In the genomic region with DNA sequence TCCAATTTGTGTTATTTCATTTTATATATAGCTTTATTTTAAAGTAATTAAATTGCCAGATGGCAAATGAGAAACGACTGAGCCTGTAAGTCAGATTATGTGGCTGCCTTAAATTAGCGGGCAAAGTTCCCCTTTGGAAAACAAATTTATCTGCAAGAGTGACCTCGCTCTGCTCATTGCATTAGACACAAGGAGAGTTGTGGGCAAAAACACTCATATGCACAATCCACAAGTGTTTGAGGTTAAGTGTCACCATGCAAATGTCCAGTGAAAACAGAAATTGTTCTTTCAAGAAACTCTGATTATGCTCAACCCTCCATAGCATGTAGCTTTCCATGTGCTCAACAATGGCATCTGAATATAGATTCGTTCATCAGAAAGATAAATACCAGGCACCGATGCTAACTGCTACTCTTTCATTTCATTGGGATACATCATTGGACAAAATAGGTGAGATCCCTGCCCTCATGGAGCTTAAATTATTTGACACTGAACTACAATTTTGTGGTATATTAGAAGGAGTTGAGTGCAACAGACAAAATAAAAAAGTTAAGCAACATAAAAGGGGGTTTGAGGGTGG, we compare ENCODE assay signal across 25 cellular contexts. TPM values are rescaled to one million over a fixed set of nuclear protein-coding genes. Genes with fewer than 3 reads are reported as not detected.
A peak's percentile ranks its signal among the peaks of the same experiment; 100 is the strongest.
DNase-seq lines count a peak whose midpoint lies in the region; ATAC-seq, FAIRE-seq and TF ChIP-seq lines count a peak whose summit lies in the region.
"Had no signal": no experiment of that assay in that cellular context is flagged by ENCODE, and none has a peak within 500 bp of the region (broad histone marks: within the 10 kb centered on the region; RNA-seq: fewer than 3 reads in every experiment).

No MANE protein-coding gene starts in this region.

- H3K27me3 Mint-ChIP-seq in Caco-2 (ENCODE audit: insufficient read depth, unreplicated experiment), result no peaks in the 10 kb centered on the region

- H3K9me3 ChIP-seq in mucosa of rectum (ENCODE audit: control insufficient read depth in 2 of 2, low read length in 2 of 2) (no peaks in the 10 kb centered on the region), Caco-2 (no peaks in the 10 kb centered on the region), kidney (ENCODE audit: control insufficient read depth in 1 of 2, low read length in 2 of 2) (no peaks in the 10 kb centered on the region)
- H3K9me3 ChIP-seq: neutrophil had no signal

- H3K4me1 ChIP-seq in mucosa of rectum (ENCODE audit: control insufficient read depth in 2 of 2, insufficient read depth in 2 of 2, low read length in 2 of 2) (peaks cover 17 to 58% of the 10 kb centered on the region in 2 donors), Caco-2 (peaks cover 71% of the 10 kb centered on the region), kidney (ENCODE audit: control insufficient read depth in 1 of 2, insufficient read depth in 1 of 2, low read depth in 1 of 2, low read length in 2 of 2) (peaks cover 8 to 26% of the 10 kb centered on the region in 2 donors)

- no TSS peak for BruUV-seq in Caco-2 (replicated peaks; lab: Mats Ljungman, UMichigan)

- POLR2A ChIA-PET in Caco-2 (lab: Charles Lee), result interaction anchor here (0.6 kb wide), 1 partner anchor 371 kb away, joined by 3 read pairs; no protein-coding TSS in a partner anchor

- H3K27ac ChIP-seq in mucosa of rectum (ENCODE audit: low read depth in 2 of 2, low read length in 2 of 2) (peak overlapping the region; percentile 30 to 62), kidney (ENCODE audit: low read depth in 2 of 2, low read length in 2 of 2) (peak overlapping the region in 1 of 2 donors; percentile 5)
- H3K27ac ChIP-seq: cardiac muscle cell, neutrophil had no signal

- H3K9ac ChIP-seq in mucosa of rectum (ENCODE audit: low read depth in 1 of 2, low read length in 2 of 2) (no peak overlapping the region), kidney (ENCODE audit: low read length in 2 of 2) (no peak overlapping the region)
- H3K9ac ChIP-seq: BLaER1 treated with 17β-estradiol and CSF1 and Interleukin-3, amounts not matched to agents 10 nM and 100 nM had no signal

- no peak for ATAC-seq in GM21786 (IDR thresholded peaks at IDR 0.05; ENCODE audit: unreplicated experiment)
- ATAC-seq: activated CD8-positive, alpha-beta memory T cell treated with anti-CD3 and anti-CD28 coated beads, Interleukin-2, amount 10 ng/mL, durations not matched to agents 7 days and 5 days; activated T-cell treated with anti-CD3 and anti-CD28 coated beads, Interleukin-2, amount 50 U/mL, for 72 hours; HCT116 had no signal

- H3K4me3 ChIP-seq in AG10803 (ENCODE audit: low read length), result no peak overlapping the region
- peak overlapping the region in 1 of 2 donors; percentile 23 for H3K4me3 ChIP-seq in mucosa of rectum (ENCODE audit: low read length in 2 of 2)
- H3K4me3 ChIP-seq in Caco-2 (ENCODE audit: low read depth, low read length), result no peak overlapping the region
- no peak overlapping the region for H3K4me3 ChIP-seq in kidney (ENCODE audit: low read length in 2 of 2)
- H3K4me3 ChIP-seq: BLaER1 treated with 17β-estradiol and CSF1 and Interleukin-3, amounts not matched to agents 10 nM and 100 nM; cardiac muscle cell had no signal

- no peak for TF ChIP-seq CTCF in AG10803 (conservative IDR thresholded peaks at IDR 0.05; ENCODE audit: low read length)
- TF ChIP-seq CTCF in Caco-2 (IDR thresholded peaks at IDR 0.05; ENCODE audit: insufficient read depth in 1 of 2, low read depth in 1 of 2, low read length in 1 of 2, severe bottlenecking in 1 of 2, unreplicated experiment in 1 of 2), result no peak
- no peak for TF ChIP-seq CTCF in kidney (IDR thresholded peaks at IDR 0.05; ENCODE audit: borderline replicate concordance, extremely low read depth, insufficient read depth)

- H3K36me3 ChIP-seq in mucosa of rectum (ENCODE audit: control insufficient read depth in 2 of 2, insufficient read depth in 2 of 2, low read length in 2 of 2) (peaks cover 0 to 4% of the 10 kb centered on the region in 2 donors), Caco-2 (ENCODE audit: control insufficient read depth, insufficient read depth, low read length) (no peaks in the 10 kb centered on the region), kidney (ENCODE audit: control insufficient read depth in 1 of 2, insufficient read depth in 2 of 2, low read length in 2 of 2) (no peaks in the 10 kb centered on the region)
- H3K36me3 ChIP-seq: cardiac muscle cell, neutrophil had no signal

- CTCF ChIA-PET in Caco-2 (lab: Charles Lee), result no interaction called here

- H3K4me1 Mint-ChIP-seq in Caco-2 (ENCODE audit: low read depth, unreplicated experiment), result peaks cover 47% of the 10 kb centered on the region
- H3K4me1 Mint-ChIP-seq: activated CD8-positive, alpha-beta memory T cell treated with anti-CD3 and anti-CD28 coated beads, Interleukin-2, amount 10 ng/mL, durations not matched to agents 7 days and 5 days had no signal

- H3K27me3 ChIP-seq in mucosa of rectum (ENCODE audit: control insufficient read depth in 2 of 2, insufficient read depth in 2 of 2, low read length in 2 of 2) (no peaks in the 10 kb centered on the region), Caco-2 (replicated peaks; ENCODE audit: control insufficient read depth, insufficient read depth, low read length) (no peaks in the 10 kb centered on the region)
- H3K27me3 ChIP-seq: BLaER1 treated with 17β-estradiol and CSF1 and Interleukin-3, amounts not matched to agents 10 nM and 100 nM; cardiac muscle cell; neutrophil had no signal

- no peak overlapping the region for H3K27ac Mint-ChIP-seq in Caco-2 (ENCODE audit: unreplicated experiment)
- H3K27ac Mint-ChIP-seq: activated CD4-positive, alpha-beta T cell treated with anti-CD3 and anti-CD28 coated beads, Interleukin-2, amount 10 ng/mL, durations not matched to agents 7 days and 5 days; activated CD8-positive, alpha-beta memory T cell treated with anti-CD3 and anti-CD28 coated beads, Interleukin-2, amount 10 ng/mL, durations not matched to agents 7 days and 5 days; activated T-cell treated with anti-CD3 and anti-CD28 coated beads, Interleukin-2, amount 50 U/mL, for 72 hours had no signal

- no peak overlapping the region for H3K4me3 Mint-ChIP-seq in Caco-2 (ENCODE audit: unreplicated experiment)
- H3K4me3 Mint-ChIP-seq: activated CD4-positive, alpha-beta T cell treated with anti-CD3 and anti-CD28 coated beads, Interleukin-2, amount 10 ng/mL, durations not matched to agents 7 days and 5 days; activated CD8-positive, alpha-beta memory T cell treated with anti-CD3 and anti-CD28 coated beads, Interleukin-2, amount 10 ng/mL, durations not matched to agents 7 days and 5 days; activated T-cell treated with anti-CD3 and anti-CD28 coated beads, Interleukin-2, amount 50 U/mL, for 72 hours had no signal

- peak; percentile 23 for DNase-seq in AG10803 (ENCODE audit: low read depth)
- DNase-seq in NCI-H82 (lab: John Stamatoyannopoulos, UW), result peak; percentile 75
- no peak for DNase-seq in Caco-2
- DNase-seq in NCI-H146 (lab: John Stamatoyannopoulos, UW), result no peak
- DNase-seq in kidney, result no peak
- DNase-seq: ACHN; activated CD4-positive, alpha-beta T cell treated with anti-CD3 and anti-CD28 coated beads, Interleukin-2, amount 10 ng/mL, durations not matched to agents 7 days and 5 days; activated CD8-positive, alpha-beta memory T cell treated with anti-CD3 and anti-CD28 coated beads, Interleukin-2, amount 10 ng/mL, durations not matched to agents 7 days and 5 days; activated naive CD4-positive, alpha-beta T cell treated with Interleukin-2 at 50 U/mL for 16 hours; activated T-cell treated with anti-CD3 and anti-CD28 coated beads, Interleukin-2, amount 50 U/mL, for 72 hours; amniotic stem cell; COR-L47; dermis blood vessel endothelial cell; NCI-H1105; NCI-H2107; NCI-H510A treated with DMSO at 0.1 percent for 48 hours had no signal

- FAIRE-seq in colon (lab: Jason Lieb, UNC) (peak; percentile 85), kidney (lab: Jason Lieb, UNC) (no peak)
- FAIRE-seq: GM12892, urothelium cell line had no signal

- no peaks in the 10 kb centered on the region for H3K9me3 Mint-ChIP-seq in Caco-2 (ENCODE audit: unreplicated experiment)
- H3K9me3 Mint-ChIP-seq: activated CD4-positive, alpha-beta T cell treated with anti-CD3 and anti-CD28 coated beads, Interleukin-2, amount 10 ng/mL, durations not matched to agents 7 days and 5 days; activated T-cell treated with anti-CD3 and anti-CD28 coated beads, Interleukin-2, amount 50 U/mL, for 72 hours had no signal

- intact Hi-C loops in Caco-2 (cut with micrococcal nuclease; ENCODE audit: unreplicated experiment), result no loop called here
- intact Hi-C loops in kidney (cut with DNase I), result no loop called here

- peaks cover 15% of the 10 kb centered on the region for H3K36me3 Mint-ChIP-seq in Caco-2 (ENCODE audit: insufficient read depth, unreplicated experiment)
- H3K36me3 Mint-ChIP-seq: activated CD8-positive, alpha-beta memory T cell treated with anti-CD3 and anti-CD28 coated beads, Interleukin-2, amount 10 ng/mL, durations not matched to agents 7 days and 5 days had no signal

RNA-seq across cellular contexts. Expression of a gene that starts 1.7 kb away (rescaled TPM):
- 39.9 and 41.9 TPM in 2 replicates for total RNA-seq in Caco-2 (2022)
- 31.4 TPM for total RNA-seq in kidney
- 4.4 TPM for polyA plus RNA-seq in kidney (ENCODE audit: insufficient read depth, low read depth, low replicate concordance)

Comparison
In these comparisons a context has a peak if more than half of its experiments do, and no peak if none do; other contexts are left out.
1. DNase-seq: peak in AG10803 (single experiment) and NCI-H82 (single experiment); none in Caco-2 (0 of 2), NCI-H146 (single experiment) and kidney (single experiment).